Comparison of ENCODE assay signal across 25 cellular contexts in the genomic region with DNA sequence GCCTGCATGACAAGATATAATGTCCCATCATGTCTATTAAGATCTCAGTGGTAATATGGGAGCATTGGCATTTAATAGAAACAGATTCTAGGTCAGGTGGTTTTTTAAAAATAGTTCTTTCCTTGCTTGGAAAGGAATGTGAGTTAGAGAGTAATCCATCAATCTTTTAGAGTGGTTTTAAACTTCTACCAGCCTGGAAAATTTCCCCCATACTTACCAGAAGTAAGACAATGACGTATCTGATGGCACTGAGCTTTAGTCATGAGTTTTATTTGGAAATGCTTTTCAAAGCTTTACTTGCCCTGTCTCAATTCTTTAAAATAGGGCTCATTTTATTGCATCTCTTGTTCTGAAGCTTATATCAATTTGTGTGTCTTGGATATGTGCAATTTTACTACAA.
"Had no signal": no experiment of that assay in that cellular context is flagged by ENCODE, and none has a peak within 500 bp of the region (broad histone marks: within the 10 kb centered on the region; RNA-seq: fewer than 3 reads in every experiment).

No MANE protein-coding gene starts in this region.

- H3K27ac ChIP-seq: adrenal gland, breast epithelium, colonic mucosa, dorsolateral prefrontal cortex, gastrocnemius medialis, upper lobe of left lung, VCaP had no signal

- DNase-seq: activated CD4-positive, alpha-beta T cell treated with anti-CD3 and anti-CD28 coated beads, Interleukin-2, amount 10 ng/mL, durations not matched to agents 7 days and 5 days; activated T-cell treated with anti-CD3 and anti-CD28 coated beads, Interleukin-2, amount 50 U/mL, for 1 hour; adrenal gland; colonic mucosa; dorsolateral prefrontal cortex; effector memory CD8-positive, alpha-beta T cell; gastrocnemius medialis; head of caudate nucleus; midbrain; naive B cell; occipital lobe; posterior cingulate gyrus; SIG-M5; stimulated activated CD4-positive, alpha-beta T cell treated with anti-CD3 and anti-CD28 coated beads, Interleukin-12 subunit alpha, Interleukin-12 subunit beta, amount 100 ng/mL, for 4 hours; stimulated activated CD4-positive, alpha-beta T cell treated with anti-CD3 and anti-CD28 coated beads, Interleukin-1b, Interleukin-23, amount 100 ng/mL, for 48 hours; stimulated activated naive CD8-positive, alpha-beta T cell treated with anti-CD3 and anti-CD28 coated beads, Interleukin-15, amount 100 ng/mL, for 72 hours; T-cell; upper lobe of left lung had no signal

- ATAC-seq: activated CD4-positive, CD25-positive, alpha-beta regulatory T cell treated with anti-CD3 and anti-CD28 coated beads, Interleukin-2, amount 50 U/mL, for 24 hours; activated T-helper 17 cell treated with anti-CD3 and anti-CD28 coated beads, Interleukin-2, amount 50 U/mL, for 72 hours; effector memory CD8-positive, alpha-beta T cell; esophagus mucosa; gastrocnemius medialis; stimulated activated naive CD8-positive, alpha-beta T cell treated with anti-CD3 and anti-CD28 coated beads, Interleukin-15, amount 100 ng/mL, for 72 hours; T-cell had no signal

- H3K4me1 ChIP-seq: adrenal gland, breast epithelium, colonic mucosa, gastrocnemius medialis, upper lobe of left lung had no signal

- H3K9me3 ChIP-seq: adrenal gland, ascending aorta, breast epithelium, colonic mucosa, gastrocnemius medialis, upper lobe of left lung had no signal

- H3K27me3 ChIP-seq: adrenal gland, ascending aorta, breast epithelium, colonic mucosa, gastrocnemius medialis, upper lobe of left lung had no signal

- H3K36me3 ChIP-seq: adrenal gland, ascending aorta, breast epithelium, colonic mucosa, gastrocnemius medialis, upper lobe of left lung had no signal

- H3K4me3 ChIP-seq: adrenal gland, ascending aorta, breast epithelium, colonic mucosa, dorsolateral prefrontal cortex, gastrocnemius medialis, lung, upper lobe of left lung had no signal
